9 cellular contexts compared by ENCODE assay signal in genomic region chr4:10093273-10093621, GRCh38. TPM values are rescaled to one million over a fixed set of nuclear protein-coding genes. Genes with fewer than 3 reads are reported as not detected.
A peak's percentile ranks its signal among the peaks of the same experiment; 100 is the strongest.
DNase-seq lines count a peak whose midpoint lies in the region; ATAC-seq, FAIRE-seq and TF ChIP-seq lines count a peak whose summit lies in the region.
"Had no signal": no experiment of that assay in that cellular context is flagged by ENCODE, and none has a peak within 500 bp of the region (broad histone marks: within the 10 kb centered on the region; RNA-seq: fewer than 3 reads in every experiment).

No MANE protein-coding gene starts in this region.

- 0 out of 4 replicates have a peak overlapping the region, but pooled peaks of 1 of the 2 experiments have one; percentile 43 for H3K9ac ChIP-seq in K562 (ENCODE audit: insufficient read depth in 1 of 2, low read depth in 2 of 2, low read length in 2 of 2)

- H4K20me1 ChIP-seq in K562 (replicated peaks; ENCODE audit: control insufficient read depth, insufficient read depth, low read length) = peaks cover 18% of the 10 kb centered on the region

- TF ChIP-seq EP300 in K562 (IDR thresholded peaks at IDR 0.05; ENCODE audit: low read length) (no peak), stomach (IDR thresholded peaks at IDR 0.05) (no peak)

- no peak overlapping the region for H2AFZ ChIP-seq in K562 (ENCODE audit: low read depth, low read length)

- peaks cover 0 to 90% (median 0%) of the 10 kb centered on the region in 3 donors for H3K36me3 ChIP-seq in Peyer's patch
- peaks cover 100% of the 10 kb centered on the region for H3K36me3 ChIP-seq in K562 (ENCODE audit: control insufficient read depth, insufficient read depth, low read length)
- peaks cover 93% of the 10 kb centered on the region for H3K36me3 ChIP-seq in lower lobe of right lung
- H3K36me3 ChIP-seq in stomach = peaks cover 73 to 100% (median 95%) of the 10 kb centered on the region in 4 donors

- peaks cover 48% of the 10 kb centered on the region for H3K79me2 ChIP-seq in K562 (ENCODE audit: control insufficient read depth, insufficient read depth, low read length)

- H3K4me2 ChIP-seq in K562 (ENCODE audit: insufficient read depth, low read length) = no peak overlapping the region

- intact Hi-C loops in K562 (cut with micrococcal nuclease) (no loop called here), lower lobe of right lung (cut with DNase I) (no loop called here), stomach (cut with DNase I; ENCODE audit: low total_unique reads) (no loop called here)

- in situ Hi-C loops in K562 (cut with MboI) = no loop called here

- H3K27ac ChIP-seq in Peyer's patch (peak overlapping the region in 3 of 4 donors; percentile 39 to 64 (median 40)), K562 (ENCODE audit: extremely low read depth, low read depth, low read length) (no peak overlapping the region), lower lobe of right lung (peak overlapping the region; percentile 78), stomach (peak overlapping the region; percentile 34 to 79 (median 75))

- DNase-seq in Peyer's patch = no peak
- no peak for DNase-seq in K562 (ENCODE audit: extremely low read depth in 1 of 4, low spot score in 3 of 4)
- DNase-seq in lower lobe of right lung = no peak
- no peak for DNase-seq in stomach
- no peak for DNase-seq in DMS153 treated with DMSO at 0.1 percent for 48 hours (lab: John Stamatoyannopoulos, UW; ENCODE audit: unreplicated experiment)
- no peak for DNase-seq in SIG-M5 (lab: John Stamatoyannopoulos, UW)
- no peak for DNase-seq in AG08396 (ENCODE audit: low spot score)
- DNase-seq: NCI-H1092 had no signal

- TF ChIP-seq POLR2A in Peyer's patch (IDR thresholded peaks at IDR 0.05) (no peak), K562 (conservative IDR thresholded peaks at IDR 0.05) (no peak), stomach (IDR thresholded peaks at IDR 0.05) (no peak)

- no TSS peak for BruUV-seq in K562 (replicated peaks; lab: Mats Ljungman, UMichigan)

- no peak for FAIRE-seq in K562 (lab: Jason Lieb, UNC)

- H3K27me3 ChIP-seq in Peyer's patch = no peaks in the 10 kb centered on the region
- no peaks in the 10 kb centered on the region for H3K27me3 ChIP-seq in K562 (ENCODE audit: control insufficient read depth in 2 of 2, insufficient read depth in 2 of 2, low read length in 2 of 2)
- no peaks in the 10 kb centered on the region for H3K27me3 ChIP-seq in lower lobe of right lung (ENCODE audit: low read depth)
- H3K27me3 ChIP-seq in stomach = no peaks in the 10 kb centered on the region

- H3K9me1 ChIP-seq in K562 (ENCODE audit: control insufficient read depth, insufficient read depth, low read length) = peaks cover 13% of the 10 kb centered on the region

- H3K4me1 ChIP-seq in Peyer's patch (peaks cover 9 to 85% (median 12%) of the 10 kb centered on the region in 4 donors), K562 (replicated peaks in 1 of 2; ENCODE audit: control insufficient read depth in 2 of 2, insufficient read depth in 2 of 2, low read length in 2 of 2) (peaks cover 12 to 24% of the 10 kb centered on the region in 2 experiments; a peak in 4 of 5 replicates), lower lobe of right lung (peaks cover 64% of the 10 kb centered on the region), stomach (peaks cover 60 to 98% (median 74%) of the 10 kb centered on the region in 4 donors)

- POLR2A ChIA-PET in K562 (lab: Yijun Ruan, JAX) = interaction anchor here (1.1 to 1.5 kb wide), 2 partner anchors 9 to 15 kb away, joined by 5 to 6 read pairs; no protein-coding TSS in a partner anchor

- TF ChIP-seq RAD21 in K562 (CRISPR knock-in tag; conservative IDR thresholded peaks at IDR 0.05 in 1 of 2, IDR thresholded peaks at IDR 0.05 in 1 of 2) = no peak

- CTCF ChIA-PET in K562 (lab: Yijun Ruan, JAX; ENCODE audit: low intra/inter-chr PET ratio) = no interaction called here

- TF ChIP-seq CTCF in Peyer's patch (IDR thresholded peaks at IDR 0.05) (no peak), K562 (IDR thresholded peaks at IDR 0.05 in 2 of 3, conservative IDR thresholded peaks at IDR 0.05 in 1 of 3; ENCODE audit: insufficient read depth in 2 of 3, low read depth in 1 of 3, low read length in 3 of 3) (no peak), lower lobe of right lung (IDR thresholded peaks at IDR 0.05) (no peak), stomach (IDR thresholded peaks at IDR 0.05) (no peak)

- ATAC-seq in K562 (no peak), lower lobe of right lung (no peak), GM21515 (IDR thresholded peaks at IDR 0.05; ENCODE audit: unreplicated experiment) (no peak)

- WGBS in K562 (ENCODE audit: insufficient coverage, low coverage, missing lambda C conversion rate) = 94% methylated on average over 11 of the region's 11 CpGs
- 68 to 100% (median 79%) methylated on average over 3 to 11 of the region's 11 CpGs for WGBS in stomach, 5 donors

- H3K9me3 ChIP-seq in Peyer's patch = no peaks in the 10 kb centered on the region
- H3K9me3 ChIP-seq in K562 (replicated peaks; ENCODE audit: control insufficient read depth, insufficient read depth, low read depth, low read length) = no peaks in the 10 kb centered on the region
- H3K9me3 ChIP-seq in lower lobe of right lung = no peaks in the 10 kb centered on the region
- no peaks in the 10 kb centered on the region for H3K9me3 ChIP-seq in stomach

- H3K4me3 ChIP-seq in Peyer's patch (no peak overlapping the region), K562 (no peak overlapping the region), lower lobe of right lung (no peak overlapping the region), stomach (no peak overlapping the region)

TF ChIP-seq in K562, 482 proteins besides CTCF, POLR2A, EP300 and RAD21 (continues in another document):
- TF ChIP-seq SNIP1 (IDR thresholded peaks at IDR 0.05; ENCODE audit: low read depth) = no peak
- TF ChIP-seq TEAD4 (IDR thresholded peaks at IDR 0.05; ENCODE audit: low read length) = no peak
- TF ChIP-seq TEAD4 (CRISPR knock-in tag; IDR thresholded peaks at IDR 0.05; ENCODE audit: borderline replicate concordance) = no peak
- TF ChIP-seq ZNF124 (CRISPR knock-in tag; IDR thresholded peaks at IDR 0.05) = no peak

RNA-seq across cellular contexts. Expression of gene WDR1, which starts 23.4 kb away (rescaled TPM):
- total RNA-seq in Peyer's patch (100 to 1,000 TPM; 170 to 192 (median 180) TPM), K562 (2014; rRNA removed) (151 and 154 TPM in 2 replicates), K562 (2014; rRNA removed; fragmentation: Illumina TruSeq; extraction: Trizol) (111 and 112 TPM in 2 replicates), K562 (2015; rRNA removed; fragmentation: Illumina TruSeq; extraction: Trizol) (120 and 124 TPM in 2 replicates), K562 (2021) (186 and 213 TPM in 2 replicates), lower lobe of right lung (233 TPM), stomach (100 to 1,000 TPM in 3 of 5 donors, 10 to 100 TPM in 2; 52.4 to 167 (median 104) TPM)
- total RNA-seq in K562 (2011; cell fraction: chromatin; rRNA removed; ENCODE audit: low replicate concordance) = 72.4 and 125 TPM in 2 replicates
- 75.3 and 90.2 TPM in 2 replicates for total RNA-seq in K562 (2011; cell fraction: nucleolus; rRNA removed)
- total RNA-seq in K562 (2011; cell fraction: nucleoplasm; rRNA removed) = 64.2 and 70.3 TPM in 2 replicates
- polyA plus RNA-seq in K562 (2011; rRNA removed) (140 and 186 TPM in 2 replicates), K562 (2014; fragmentation: Illumina TruSeq; extraction: Trizol) (139 and 149 TPM in 2 replicates), K562 (2014; fragmentation: Nextera tagmentation; extraction: Ambion mirVana) (10 to 100 TPM; 16.1 to 23.0 TPM), K562 (2014; rRNA removed) (120 and 125 TPM in 2 replicates), stomach (100 to 1,000 TPM in 2 of 3 donors, 10 to 100 TPM in 1; 91.2 to 145 (median 115) TPM)
- 176 and 298 TPM in 2 replicates for polyA plus RNA-seq in K562 (2011; cell fraction: cytosol; rRNA removed)
- polyA plus RNA-seq in K562 (2011; cell fraction: nucleus; rRNA removed) = 133 and 190 TPM in 2 replicates
- 144 and 177 TPM in 2 replicates for polyA plus RNA-seq in K562 (2012)
- polyA minus RNA-seq in K562 (2011; rRNA and poly(A)+ RNA removed) = 188 and 256 TPM in 2 replicates
- polyA minus RNA-seq in K562 (2011; cell fraction: cytosol; rRNA and poly(A)+ RNA removed) = 111 and 132 TPM in 2 replicates
- polyA minus RNA-seq in K562 (2011; cell fraction: nucleus; rRNA and poly(A)+ RNA removed) = 53.7 and 56.2 TPM in 2 replicates
